In the genomic region with DNA sequence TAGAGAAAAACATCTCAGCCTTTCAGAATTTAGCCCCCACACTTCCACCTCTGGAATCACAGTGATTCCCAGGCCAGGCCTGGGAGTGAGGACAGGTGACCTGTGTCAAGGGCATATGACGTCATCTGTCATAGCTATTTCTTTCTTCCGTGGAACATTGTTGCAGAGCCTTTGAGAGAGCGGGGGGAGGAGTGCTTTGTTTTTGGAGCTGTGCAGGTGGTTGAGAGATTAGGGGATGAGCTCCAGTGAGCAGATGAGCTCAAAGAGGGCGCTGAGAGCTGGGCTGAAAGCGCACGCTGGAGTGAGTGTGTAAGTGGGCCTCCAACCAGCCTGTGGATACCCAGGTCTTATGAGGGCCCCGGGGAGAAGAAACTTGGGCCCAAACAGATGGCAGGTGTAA, we compare ENCODE assay signal across 14 cellular contexts.
DNase-seq lines count a peak whose midpoint lies in the region; ATAC-seq and TF ChIP-seq lines count a peak whose summit lies in the region.
"Had no signal": no experiment of that assay in that cellular context is flagged by ENCODE, and none has a peak within 500 bp of the region (broad histone marks: within the 10 kb centered on the region; RNA-seq: fewer than 3 reads in every experiment).

No MANE protein-coding gene starts in this region.

- 0 out of 2 replicates have a peak, but pooled peaks cover 7% of the 10 kb centered on the region for H3K4me1 ChIP-seq in GM23248 (ENCODE audit: insufficient read depth)
- H3K4me1 ChIP-seq in ovary (ENCODE audit: insufficient read depth): no peaks in the 10 kb centered on the region

- H3K9me2 ChIP-seq in GM23248 (ENCODE audit: insufficient read depth): no peaks in the 10 kb centered on the region

- no peak overlapping the region for H3K27ac ChIP-seq in CD4-positive, alpha-beta T cell (ENCODE audit: low read depth, low read length)
- H3K27ac ChIP-seq in GM23248 (no peak overlapping the region), ovary (no peak overlapping the region)
- H3K27ac ChIP-seq: tibial nerve had no signal

- no peaks in the 10 kb centered on the region for H3K9me3 Mint-ChIP-seq in CD4-positive, alpha-beta T cell
- H3K9me3 Mint-ChIP-seq: dendritic cell treated with granulocyte-macrophage colony-stimulating factor and Interleukin-4, amounts not matched to agents 40 ng/mL and 50 ng/mL, for 4 days; neural crest cell had no signal

- H3K36me3 ChIP-seq in GM23248 (ENCODE audit: low read depth) (no peaks in the 10 kb centered on the region), ovary (no peaks in the 10 kb centered on the region)
- H3K36me3 ChIP-seq: MG63, tibial nerve had no signal

- H4K20me1 ChIP-seq in GM23248 (ENCODE audit: insufficient read depth): no peaks in the 10 kb centered on the region

- no peaks in the 10 kb centered on the region for H3K79me2 ChIP-seq in GM23248 (ENCODE audit: insufficient read depth)

- no peaks in the 10 kb centered on the region for H3K9me3 ChIP-seq in CD4-positive, alpha-beta T cell (ENCODE audit: control insufficient read depth, low read length)
- no peaks in the 10 kb centered on the region for H3K9me3 ChIP-seq in GM23248 (ENCODE audit: low read depth)
- no peaks in the 10 kb centered on the region for H3K9me3 ChIP-seq in ovary
- H3K9me3 ChIP-seq: MG63, tibial nerve had no signal

- H3K4me2 ChIP-seq in GM23248 (ENCODE audit: unreplicated experiment): no peak overlapping the region

- H3K9ac ChIP-seq in GM23248: no peak overlapping the region

- no peaks in the 10 kb centered on the region for H3K27me3 Mint-ChIP-seq in CD4-positive, alpha-beta T cell

- no peaks in the 10 kb centered on the region for H3K36me3 Mint-ChIP-seq in CD4-positive, alpha-beta T cell (ENCODE audit: low read depth)

- no peak for DNase-seq in CD4-positive, alpha-beta T cell
- DNase-seq in DMS53 treated with DMSO at 0.1 percent for 48 hours (lab: John Stamatoyannopoulos, UW; ENCODE audit: unreplicated experiment) (peak; percentile 74), NCI-H510A treated with DMSO at 0.1 percent for 48 hours (lab: John Stamatoyannopoulos, UW) (peak; percentile 54), germinal center (ENCODE audit: low spot score) (peak; percentile 27), GM23248 (no peak), midbrain (lab: John Stamatoyannopoulos, UW) (no peak), ovary (no peak)
- DNase-seq: amniotic stem cell, COR-L47, MG63 had no signal

- peak overlapping the region; percentile 77 for H3K27ac Mint-ChIP-seq in CD4-positive, alpha-beta T cell
- H3K27ac Mint-ChIP-seq: dendritic cell treated with granulocyte-macrophage colony-stimulating factor and Interleukin-4, amounts not matched to agents 40 ng/mL and 50 ng/mL, for 4 days had no signal

- intact Hi-C loops in CD4-positive, alpha-beta T cell (cut with DNase I, micrococcal nuclease): no loop called here
- intact Hi-C loops in ovary (cut with DNase I): no loop called here

- peaks cover 10% of the 10 kb centered on the region for H3K4me1 Mint-ChIP-seq in CD4-positive, alpha-beta T cell (ENCODE audit: low read depth)

- WGBS in GM23248 (ENCODE audit: low coverage in 1 of 2, low lambda C conversion rate in 2 of 2, missing lambda C conversion rate in 2 of 2), 2 experiments: 95% methylated on average over 7 of the region's 7 CpGs
- WGBS in ovary, 3 donors: 74 to 81% (median 75%) methylated on average over 7 of the region's 7 CpGs

- POLR2A ChIA-PET in CD4-positive, alpha-beta T cell (lab: Charles Lee): interaction anchor here (0.5 kb wide), 1 partner anchor 241 kb away, joined by 3 read pairs; no protein-coding TSS in a partner anchor

- no peak overlapping the region for H2AFZ ChIP-seq in GM23248

- TF ChIP-seq POLR2A in ovary (IDR thresholded peaks at IDR 0.05): no peak

- TF ChIP-seq EP300 in ovary (IDR thresholded peaks at IDR 0.05): no peak

- CTCF ChIA-PET in CD4-positive, alpha-beta T cell (lab: Charles Lee): no interaction called here

- no peak overlapping the region for H3K4me3 Mint-ChIP-seq in CD4-positive, alpha-beta T cell
- H3K4me3 Mint-ChIP-seq: dendritic cell treated with granulocyte-macrophage colony-stimulating factor and Interleukin-4, amounts not matched to agents 40 ng/mL and 50 ng/mL, for 4 days; neural crest cell had no signal

- H3K27me3 ChIP-seq in CD4-positive, alpha-beta T cell (ENCODE audit: control insufficient read depth, insufficient read depth, low read length): no peaks in the 10 kb centered on the region
- H3K27me3 ChIP-seq in GM23248 (replicated peaks; ENCODE audit: insufficient read depth) (no peaks in the 10 kb centered on the region), ovary (no peaks in the 10 kb centered on the region)
- H3K27me3 ChIP-seq: MG63, tibial nerve had no signal

- in situ Hi-C loops in GM23248 (cut with MboI): no loop called here

- H3K4me3 ChIP-seq in GM23248 (no peak overlapping the region), ovary (no peak overlapping the region)
- H3K4me3 ChIP-seq: MG63, tibial nerve had no signal

- TF ChIP-seq CTCF in CD4-positive, alpha-beta T cell (IDR thresholded peaks at IDR 0.05): no peak
- TF ChIP-seq CTCF in ovary (IDR thresholded peaks at IDR 0.05): no peak

- no peak for ATAC-seq in CD4-positive, alpha-beta T cell (ENCODE audit: poor library complexity)
- no peak for ATAC-seq in HG02623 (IDR thresholded peaks at IDR 0.05; ENCODE audit: unreplicated experiment)

- H3F3A ChIP-seq in GM23248 (ENCODE audit: insufficient read depth): 0 out of 2 replicates have a peak, but pooled peaks cover 4% of the 10 kb centered on the region

Comparison
In these comparisons a context has a peak if more than half of its experiments do, and no peak if none do; other contexts are left out.
1. DNase-seq: peak in DMS53 treated with DMSO at 0.1 percent for 48 hours (single experiment), NCI-H510A treated with DMSO at 0.1 percent for 48 hours (single experiment) and germinal center (single experiment); none in CD4-positive, alpha-beta T cell (0 of 10), GM23248 (single experiment), midbrain (single experiment) and ovary (0 of 5).